In the genomic region with DNA sequence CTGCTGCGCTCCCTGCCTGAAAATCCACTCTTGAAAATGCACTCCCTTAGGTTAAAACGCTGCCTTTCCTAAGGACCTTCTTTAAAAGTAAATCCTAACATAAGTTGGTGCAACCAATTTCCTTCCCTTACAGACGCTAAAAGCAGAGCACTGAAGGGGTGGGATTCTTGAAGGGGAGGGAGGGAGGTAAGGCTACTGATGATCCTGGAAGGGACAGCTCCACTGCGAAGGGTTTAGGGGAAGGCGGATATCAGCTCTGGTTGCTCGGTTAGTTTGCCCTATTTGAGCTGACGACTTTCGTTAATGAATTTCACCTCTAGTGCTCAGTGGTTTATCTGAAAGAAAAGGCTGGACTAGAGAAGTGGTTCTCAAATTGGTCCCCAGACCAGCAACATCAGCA, we compare ENCODE assay signal across 9 cellular contexts. TPM values are rescaled to one million over a fixed set of nuclear protein-coding genes. Genes with fewer than 3 reads are reported as not detected.
A peak's percentile ranks its signal among the peaks of the same experiment; 100 is the strongest.
DNase-seq lines count a peak whose midpoint lies in the region; ATAC-seq and TF ChIP-seq lines count a peak whose summit lies in the region.
"Had no signal": no experiment of that assay in that cellular context is flagged by ENCODE, and none has a peak within 500 bp of the region (broad histone marks: within the 10 kb centered on the region; RNA-seq: fewer than 3 reads in every experiment).

No MANE protein-coding gene starts in this region.

- H3K4me1 ChIP-seq in body of pancreas, result no peaks in the 10 kb centered on the region
- H3K4me1 ChIP-seq in lung (ENCODE audit: control insufficient read depth in 2 of 2, insufficient read depth in 2 of 2, low read length in 2 of 2), result peaks cover 0 to 2% of the 10 kb centered on the region in 2 donors
- peaks cover 5 to 6% of the 10 kb centered on the region in 2 donors for H3K4me1 ChIP-seq in thyroid gland

- peaks cover 25% of the 10 kb centered on the region for H3K4me1 Mint-ChIP-seq in activated T-cell treated with anti-CD3 and anti-CD28 coated beads, Interleukin-2, amount 50 U/mL, for 24 hours (ENCODE audit: low read depth)

- peak overlapping the region; percentile 77 for H3K27ac Mint-ChIP-seq in activated T-cell treated with anti-CD3 and anti-CD28 coated beads, Interleukin-2, amount 50 U/mL, for 24 hours

- peaks cover 4% of the 10 kb centered on the region for H3K9me3 Mint-ChIP-seq in activated T-cell treated with anti-CD3 and anti-CD28 coated beads, Interleukin-2, amount 50 U/mL, for 24 hours

- peak overlapping the region; percentile 82 for H3K4me3 Mint-ChIP-seq in activated T-cell treated with anti-CD3 and anti-CD28 coated beads, Interleukin-2, amount 50 U/mL, for 24 hours

- ATAC-seq in body of pancreas (peak; percentile 3), lung (ENCODE audit: insufficient read depth, low FRiP score) (no peak), GM19324 (IDR thresholded peaks at IDR 0.05; ENCODE audit: low FRiP score, unreplicated experiment) (no peak)

- H3K36me3 ChIP-seq in body of pancreas (replicated peaks in 1 of 2; ENCODE audit: insufficient read depth in 1 of 2, low read depth in 2 of 2), result no peaks in the 10 kb centered on the region
- H3K36me3 ChIP-seq in lung (ENCODE audit: control insufficient read depth in 2 of 2, insufficient read depth in 2 of 2, low read length in 2 of 2), result no peaks in the 10 kb centered on the region
- H3K36me3 ChIP-seq in thyroid gland, result no peaks in the 10 kb centered on the region

- 46 to 62% methylated on average over 8 of the region's 8 CpGs for WGBS in body of pancreas, 2 donors
- WGBS in lung, 2 donors, result 38 to 45% methylated on average over 8 of the region's 8 CpGs
- 30 to 49% methylated on average over 6 to 8 of the region's 8 CpGs for WGBS in thyroid gland, 2 donors

- peak; percentile 31 for DNase-seq in activated T-cell treated with anti-CD3 and anti-CD28 coated beads, Interleukin-2, amount 50 U/mL, for 24 hours
- no peak for DNase-seq in activated T-cell treated with anti-CD3 and anti-CD28 coated beads, Interleukin-2, amount 50 U/mL, for 48 hours
- DNase-seq in body of pancreas, result no peak
- no peak for DNase-seq in lung (ENCODE audit: low spot score)
- no peak for DNase-seq in thyroid gland
- DNase-seq in mesenteric fat pad (ENCODE audit: low spot score), result no peak
- no peak for DNase-seq in activated CD4-positive, CD25-positive, alpha-beta regulatory T cell (lab: John Stamatoyannopoulos, UW)

- intact Hi-C loops in body of pancreas (cut with DNase I) (no loop called here), thyroid gland (cut with DNase I) (no loop called here)

- H3K36me3 Mint-ChIP-seq in activated T-cell treated with anti-CD3 and anti-CD28 coated beads, Interleukin-2, amount 50 U/mL, for 24 hours (ENCODE audit: low read depth), result no peaks in the 10 kb centered on the region

- peaks cover 18% of the 10 kb centered on the region for H3K27me3 Mint-ChIP-seq in activated T-cell treated with anti-CD3 and anti-CD28 coated beads, Interleukin-2, amount 50 U/mL, for 24 hours

- H3K9me3 ChIP-seq in body of pancreas, result no peaks in the 10 kb centered on the region
- H3K9me3 ChIP-seq in lung (ENCODE audit: control insufficient read depth in 2 of 2, insufficient read depth in 1 of 2, low read length in 1 of 2), result no peaks in the 10 kb centered on the region
- no peaks in the 10 kb centered on the region for H3K9me3 ChIP-seq in thyroid gland

- peak overlapping the region; percentile 18 to 20 for H3K4me3 ChIP-seq in body of pancreas
- H3K4me3 ChIP-seq in lung, result peak overlapping the region; percentile 71
- H3K4me3 ChIP-seq in thyroid gland (replicated peaks in 1 of 3), result peak overlapping the region; percentile 56 to 75 (median 64)

- no peaks in the 10 kb centered on the region for H3K27me3 ChIP-seq in body of pancreas
- H3K27me3 ChIP-seq in lung (ENCODE audit: control insufficient read depth, insufficient read depth), result no peaks in the 10 kb centered on the region
- H3K27me3 ChIP-seq in thyroid gland, result no peaks in the 10 kb centered on the region

- no peak for TF ChIP-seq CTCF in body of pancreas (IDR thresholded peaks at IDR 0.05)
- TF ChIP-seq CTCF in lung (IDR thresholded peaks at IDR 0.05; ENCODE audit: control extremely low read depth, extremely low read depth), result no peak
- no peak for TF ChIP-seq CTCF in thyroid gland (IDR thresholded peaks at IDR 0.05)

- peak overlapping the region in 2 of 4 donors; percentile 49 to 50 for H3K27ac ChIP-seq in body of pancreas
- peak overlapping the region; percentile 52 to 82 for H3K27ac ChIP-seq in lung (ENCODE audit: low read depth in 1 of 2, low read length in 1 of 2)
- H3K27ac ChIP-seq in thyroid gland, result peak overlapping the region in 2 of 3 donors; percentile 39 to 75

- TF ChIP-seq POLR2A in body of pancreas (IDR thresholded peaks at IDR 0.05), result no peak
- TF ChIP-seq POLR2A in thyroid gland (IDR thresholded peaks at IDR 0.05), result no peak

RNA-seq across cellular contexts. Expression of gene SIGLEC15, which starts 49.7 kb away (rescaled TPM):
- 1 to 10 TPM in 1 of 2 donors, under 1 TPM in 1; 0.26 to 2.0 TPM for total RNA-seq in body of pancreas
- total RNA-seq in lung, result under 1 TPM; 0.64 to 0.91 TPM
- under 1 TPM; 0.04 to 0.72 TPM for polyA plus RNA-seq in lung
- 1 to 10 TPM in 1 of 4 donors, under 1 TPM in 2, not detected in 1; 0.33 to 4.0 (median 0.54) TPM for total RNA-seq in thyroid gland
- total RNA-seq in mesenteric fat pad, result 0.32 TPM
- total RNA-seq: temporal lobe had no signal

RNA-seq across cellular contexts. Expression of gene SLC14A1, which starts 51.7 kb away (rescaled TPM):
- total RNA-seq in body of pancreas (10 to 100 TPM in 1 of 2 donors, 1 to 10 TPM in 1; 3.6 to 12.5 TPM), lung (10 to 100 TPM in 1 of 2 donors, 1 to 10 TPM in 1; 1.7 to 10.5 TPM), thyroid gland (10 to 100 TPM in 3 of 4 donors, 1 to 10 TPM in 1; 6.2 to 22.9 (median 15.7) TPM), mesenteric fat pad (1.2 TPM)
- polyA plus RNA-seq in lung, result under 1 TPM; 0.31 to 0.39 TPM

Comparison
In these comparisons a context has a peak if more than half of its experiments do, and no peak if none do; other contexts are left out.
1. H3K4me3 ChIP-seq: peak in every context shown above with its lines; median percentile 71 in lung; 64 in thyroid gland; 19 in body of pancreas.